ENCODE assay signal across 23 cellular contexts in genomic region chr9:86735772-86736458, GRCh38.
A peak's percentile ranks its signal among the peaks of the same experiment; 100 is the strongest.
DNase-seq lines count a peak whose midpoint lies in the region; ATAC-seq and TF ChIP-seq lines count a peak whose summit lies in the region.
"Had no signal": no experiment of that assay in that cellular context is flagged by ENCODE, and none has a peak within 500 bp of the region (broad histone marks: within the 10 kb centered on the region; RNA-seq: fewer than 3 reads in every experiment).

No MANE protein-coding gene starts in this region.

- ATAC-seq in activated CD8-positive, alpha-beta T cell treated with anti-CD3 and anti-CD28 coated beads for 36 hours = no peak
- ATAC-seq: A549, HepG2, K562 had no signal

- CTCF ChIA-PET in activated CD8-positive, alpha-beta T cell treated with anti-CD3 and anti-CD28 coated beads for 36 hours (lab: Charles Lee) = no interaction called here

- H3K4me1 Mint-ChIP-seq in progenitor cell of endocrine pancreas (ENCODE audit: low read depth) = peaks cover 29% of the 10 kb centered on the region
- no peaks in the 10 kb centered on the region for H3K4me1 Mint-ChIP-seq in activated CD8-positive, alpha-beta T cell treated with anti-CD3 and anti-CD28 coated beads for 36 hours (ENCODE audit: low read depth)
- H3K4me1 Mint-ChIP-seq: B cell, CD14-positive monocyte had no signal

- H3K27me3 Mint-ChIP-seq in progenitor cell of endocrine pancreas = no peaks in the 10 kb centered on the region
- H3K27me3 Mint-ChIP-seq in activated CD8-positive, alpha-beta T cell treated with anti-CD3 and anti-CD28 coated beads for 36 hours = peaks cover 6% of the 10 kb centered on the region
- H3K27me3 Mint-ChIP-seq: B cell had no signal

- H3K27ac Mint-ChIP-seq in progenitor cell of endocrine pancreas = peak overlapping the region; percentile 45
- no peak overlapping the region for H3K27ac Mint-ChIP-seq in activated CD8-positive, alpha-beta T cell treated with anti-CD3 and anti-CD28 coated beads for 36 hours
- H3K27ac Mint-ChIP-seq: B cell, CD14-positive monocyte, H9 had no signal

- H3K9me3 ChIP-seq in MG63 = no peaks in the 10 kb centered on the region
- H3K9me3 ChIP-seq: A549, Peyer's patch had no signal

- intact Hi-C loops in activated CD8-positive, alpha-beta T cell treated with anti-CD3 and anti-CD28 coated beads for 36 hours (cut with micrococcal nuclease) = no loop called here

- no peaks in the 10 kb centered on the region for H3K9me3 Mint-ChIP-seq in progenitor cell of endocrine pancreas (ENCODE audit: low read depth)
- no peaks in the 10 kb centered on the region for H3K9me3 Mint-ChIP-seq in activated CD8-positive, alpha-beta T cell treated with anti-CD3 and anti-CD28 coated beads for 36 hours
- H3K9me3 Mint-ChIP-seq: H9 had no signal

- DNase-seq in A172 (ENCODE audit: low spot score) (peak; percentile 38), MG63 (peak; percentile 68), fibroblast of peridontal ligament (ENCODE audit: extremely low read depth) (peak; percentile 41), progenitor cell of endocrine pancreas (ENCODE audit: low spot score, unreplicated experiment) (no peak), epidermal melanocyte (ENCODE audit: insufficient read length, low spot score) (no peak), NK-92 (lab: John Stamatoyannopoulos, UW; ENCODE audit: unreplicated experiment) (no peak), DMS114 treated with DMSO at 0.1 percent for 48 hours (lab: John Stamatoyannopoulos, UW; ENCODE audit: unreplicated experiment) (no peak)
- DNase-seq in activated CD8-positive, alpha-beta T cell treated with anti-CD3 and anti-CD28 coated beads for 36 hours = no peak
- DNase-seq: DMS53, H9, HFFc6, NCI-H1092 treated with DMSO at 0.1 percent for 48 hours, NCI-H146, NCI-H2029 treated with DMSO at 0.1 percent for 48 hours, NCI-H226, NCI-H510A treated with DMSO at 0.1 percent for 48 hours, NCI-H774, Peyer's patch had no signal

- TF ChIP-seq CTCF in progenitor cell of endocrine pancreas (IDR thresholded peaks at IDR 0.05; ENCODE audit: unreplicated experiment) = no peak
- no peak for TF ChIP-seq CTCF in activated CD8-positive, alpha-beta T cell treated with anti-CD3 and anti-CD28 coated beads for 36 hours (IDR thresholded peaks at IDR 0.05)

- H3K4me3 ChIP-seq in MG63 = no peak overlapping the region
- H3K4me3 ChIP-seq: A549, K562, Peyer's patch had no signal

- H3K4me3 Mint-ChIP-seq in progenitor cell of endocrine pancreas (ENCODE audit: low read depth) = no peak overlapping the region
- no peak overlapping the region for H3K4me3 Mint-ChIP-seq in activated CD8-positive, alpha-beta T cell treated with anti-CD3 and anti-CD28 coated beads for 36 hours
- H3K4me3 Mint-ChIP-seq: B cell, CD14-positive monocyte, H9, HFFc6 had no signal

- H3K36me3 Mint-ChIP-seq in progenitor cell of endocrine pancreas (ENCODE audit: insufficient read depth) = no peaks in the 10 kb centered on the region
- H3K36me3 Mint-ChIP-seq in activated CD8-positive, alpha-beta T cell treated with anti-CD3 and anti-CD28 coated beads for 36 hours (ENCODE audit: low read depth) = no peaks in the 10 kb centered on the region
- H3K36me3 Mint-ChIP-seq: CD14-positive monocyte had no signal

- no peaks in the 10 kb centered on the region for H3K27me3 ChIP-seq in MG63
- H3K27me3 ChIP-seq: Peyer's patch had no signal

- H3K36me3 ChIP-seq in MG63 = no peaks in the 10 kb centered on the region
- H3K36me3 ChIP-seq: Peyer's patch had no signal

- POLR2A ChIA-PET in activated CD8-positive, alpha-beta T cell treated with anti-CD3 and anti-CD28 coated beads for 36 hours (lab: Charles Lee) = no interaction called here

Comparison
In these comparisons a context has a peak if more than half of its experiments do, and no peak if none do; other contexts are left out.
1. DNase-seq: peak in A172 (single experiment), MG63 (single experiment) and fibroblast of peridontal ligament (single experiment); none in progenitor cell of endocrine pancreas (single experiment), epidermal melanocyte (single experiment), NK-92 (single experiment), DMS114 treated with DMSO at 0.1 percent for 48 hours (single experiment) and activated CD8-positive, alpha-beta T cell treated with anti-CD3 and anti-CD28 coated beads for 36 hours (single experiment).